ENCODE assay signal across 2 cellular contexts in the genomic region with DNA sequence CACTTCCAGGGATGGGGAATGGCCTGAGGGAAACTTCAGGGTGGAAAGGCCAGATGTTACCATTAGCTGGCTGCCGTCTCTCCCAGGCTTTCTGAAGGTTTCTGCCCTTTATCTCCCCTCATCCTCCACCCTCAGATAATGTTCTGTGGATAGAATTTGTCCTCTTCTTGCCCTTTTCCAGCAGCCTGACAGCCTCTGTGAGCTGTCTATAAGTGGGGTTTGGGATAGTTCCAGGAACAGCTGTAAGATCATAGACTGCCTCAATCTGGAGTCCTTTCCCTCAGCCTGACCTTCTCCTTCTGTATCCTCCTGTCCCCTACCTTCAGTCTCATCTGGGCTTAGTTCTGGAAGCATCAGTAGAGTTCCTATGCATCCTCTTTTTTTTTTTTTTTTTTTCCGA.
TF ChIP-seq lines count a peak whose summit lies in the region.

No MANE protein-coding gene starts in this region.

TF ChIP-seq in WTC11, 78 proteins besides CTCF, POLR2A, EP300 and RAD21:
- no peak for TF ChIP-seq PREB (CRISPR knock-in tag; IDR thresholded peaks at IDR 0.05; ENCODE audit: borderline replicate concordance)
- TF ChIP-seq SMAD3 (CRISPR knock-in tag; IDR thresholded peaks at IDR 0.05; ENCODE audit: borderline replicate concordance): no peak
- TF ChIP-seq NR1H2 (CRISPR knock-in tag; IDR thresholded peaks at IDR 0.05): no peak
- no peak for TF ChIP-seq RELA (CRISPR knock-in tag; IDR thresholded peaks at IDR 0.05; ENCODE audit: borderline replicate concordance)
- TF ChIP-seq ZNF396 (CRISPR knock-in tag; IDR thresholded peaks at IDR 0.05; ENCODE audit: borderline replicate concordance): no peak
- TF ChIP-seq, protein P1, sequence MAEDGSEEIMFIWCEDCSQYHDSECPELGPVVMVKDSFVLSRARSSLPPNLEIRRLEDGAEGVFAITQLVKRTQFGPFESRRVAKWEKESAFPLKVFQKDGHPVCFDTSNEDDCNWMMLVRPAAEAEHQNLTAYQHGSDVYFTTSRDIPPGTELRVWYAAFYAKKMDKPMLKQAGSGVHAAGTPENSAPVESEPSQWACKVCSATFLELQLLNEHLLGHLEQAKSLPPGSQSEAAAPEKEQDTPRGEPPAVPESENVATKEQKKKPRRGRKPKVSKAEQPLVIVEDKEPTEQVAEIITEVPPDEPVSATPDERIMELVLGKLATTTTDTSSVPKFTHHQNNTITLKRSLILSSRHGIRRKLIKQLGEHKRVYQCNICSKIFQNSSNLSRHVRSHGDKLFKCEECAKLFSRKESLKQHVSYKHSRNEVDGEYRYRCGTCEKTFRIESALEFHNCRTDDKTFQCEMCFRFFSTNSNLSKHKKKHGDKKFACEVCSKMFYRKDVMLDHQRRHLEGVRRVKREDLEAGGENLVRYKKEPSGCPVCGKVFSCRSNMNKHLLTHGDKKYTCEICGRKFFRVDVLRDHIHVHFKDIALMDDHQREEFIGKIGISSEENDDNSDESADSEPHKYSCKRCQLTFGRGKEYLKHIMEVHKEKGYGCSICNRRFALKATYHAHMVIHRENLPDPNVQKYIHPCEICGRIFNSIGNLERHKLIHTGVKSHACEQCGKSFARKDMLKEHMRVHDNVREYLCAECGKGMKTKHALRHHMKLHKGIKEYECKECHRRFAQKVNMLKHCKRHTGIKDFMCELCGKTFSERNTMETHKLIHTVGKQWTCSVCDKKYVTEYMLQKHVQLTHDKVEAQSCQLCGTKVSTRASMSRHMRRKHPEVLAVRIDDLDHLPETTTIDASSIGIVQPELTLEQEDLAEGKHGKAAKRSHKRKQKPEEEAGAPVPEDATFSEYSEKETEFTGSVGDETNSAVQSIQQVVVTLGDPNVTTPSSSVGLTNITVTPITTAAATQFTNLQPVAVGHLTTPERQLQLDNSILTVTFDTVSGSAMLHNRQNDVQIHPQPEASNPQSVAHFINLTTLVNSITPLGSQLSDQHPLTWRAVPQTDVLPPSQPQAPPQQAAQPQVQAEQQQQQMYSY (CRISPR knock-in tag; IDR thresholded peaks at IDR 0.05): no peak
- TF ChIP-seq NFYB (CRISPR knock-in tag; conservative IDR thresholded peaks at IDR 0.05; ENCODE audit: low read depth): no peak
TF ChIP-seq in WTC11: peak in this region for 0.

TF ChIP-seq in HepG2, 621 proteins besides CTCF, POLR2A, EP300 and RAD21:
- TF ChIP-seq ZNF644 (CRISPR knock-in tag; IDR thresholded peaks at IDR 0.05; ENCODE audit: low read depth): no peak
- TF ChIP-seq ZNF343 (CRISPR knock-in tag; IDR thresholded peaks at IDR 0.05): no peak
- no peak for TF ChIP-seq ZSCAN30 (CRISPR knock-in tag; IDR thresholded peaks at IDR 0.05)
- no peak for TF ChIP-seq ZNF44 (CRISPR knock-in tag; IDR thresholded peaks at IDR 0.05)
- no peak for TF ChIP-seq TFDP1 (CRISPR knock-in tag; IDR thresholded peaks at IDR 0.05; ENCODE audit: borderline replicate concordance)
- TF ChIP-seq ZNF34 (CRISPR knock-in tag; IDR thresholded peaks at IDR 0.05; ENCODE audit: borderline replicate concordance): no peak
- TF ChIP-seq ETS1 (CRISPR knock-in tag; IDR thresholded peaks at IDR 0.05): no peak
- TF ChIP-seq ZNF574 (CRISPR knock-in tag; IDR thresholded peaks at IDR 0.05): no peak
- TF ChIP-seq SYNCRIP (IDR thresholded peaks at IDR 0.05; ENCODE audit: insufficient read depth, low read depth, low read length): no peak
- no peak for TF ChIP-seq GATA4 (IDR thresholded peaks at IDR 0.05; ENCODE audit: borderline replicate concordance, low read depth)
- TF ChIP-seq THYN1 (CRISPR knock-in tag; IDR thresholded peaks at IDR 0.05; ENCODE audit: borderline replicate concordance, low read depth): no peak
- no peak for TF ChIP-seq ZNF160 (CRISPR knock-in tag; IDR thresholded peaks at IDR 0.05)
- TF ChIP-seq, protein P2, sequence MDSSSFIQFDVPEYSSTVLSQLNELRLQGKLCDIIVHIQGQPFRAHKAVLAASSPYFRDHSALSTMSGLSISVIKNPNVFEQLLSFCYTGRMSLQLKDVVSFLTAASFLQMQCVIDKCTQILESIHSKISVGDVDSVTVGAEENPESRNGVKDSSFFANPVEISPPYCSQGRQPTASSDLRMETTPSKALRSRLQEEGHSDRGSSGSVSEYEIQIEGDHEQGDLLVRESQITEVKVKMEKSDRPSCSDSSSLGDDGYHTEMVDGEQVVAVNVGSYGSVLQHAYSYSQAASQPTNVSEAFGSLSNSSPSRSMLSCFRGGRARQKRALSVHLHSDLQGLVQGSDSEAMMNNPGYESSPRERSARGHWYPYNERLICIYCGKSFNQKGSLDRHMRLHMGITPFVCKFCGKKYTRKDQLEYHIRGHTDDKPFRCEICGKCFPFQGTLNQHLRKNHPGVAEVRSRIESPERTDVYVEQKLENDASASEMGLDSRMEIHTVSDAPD (CRISPR knock-in tag; IDR thresholded peaks at IDR 0.05): no peak
- no peak for TF ChIP-seq ZNF720 (CRISPR knock-in tag; IDR thresholded peaks at IDR 0.05)
- TF ChIP-seq PLRG1 (conservative IDR thresholded peaks at IDR 0.05): no peak
- TF ChIP-seq ZFP36L2 (CRISPR knock-in tag; IDR thresholded peaks at IDR 0.05): no peak
- TF ChIP-seq, protein P3, sequence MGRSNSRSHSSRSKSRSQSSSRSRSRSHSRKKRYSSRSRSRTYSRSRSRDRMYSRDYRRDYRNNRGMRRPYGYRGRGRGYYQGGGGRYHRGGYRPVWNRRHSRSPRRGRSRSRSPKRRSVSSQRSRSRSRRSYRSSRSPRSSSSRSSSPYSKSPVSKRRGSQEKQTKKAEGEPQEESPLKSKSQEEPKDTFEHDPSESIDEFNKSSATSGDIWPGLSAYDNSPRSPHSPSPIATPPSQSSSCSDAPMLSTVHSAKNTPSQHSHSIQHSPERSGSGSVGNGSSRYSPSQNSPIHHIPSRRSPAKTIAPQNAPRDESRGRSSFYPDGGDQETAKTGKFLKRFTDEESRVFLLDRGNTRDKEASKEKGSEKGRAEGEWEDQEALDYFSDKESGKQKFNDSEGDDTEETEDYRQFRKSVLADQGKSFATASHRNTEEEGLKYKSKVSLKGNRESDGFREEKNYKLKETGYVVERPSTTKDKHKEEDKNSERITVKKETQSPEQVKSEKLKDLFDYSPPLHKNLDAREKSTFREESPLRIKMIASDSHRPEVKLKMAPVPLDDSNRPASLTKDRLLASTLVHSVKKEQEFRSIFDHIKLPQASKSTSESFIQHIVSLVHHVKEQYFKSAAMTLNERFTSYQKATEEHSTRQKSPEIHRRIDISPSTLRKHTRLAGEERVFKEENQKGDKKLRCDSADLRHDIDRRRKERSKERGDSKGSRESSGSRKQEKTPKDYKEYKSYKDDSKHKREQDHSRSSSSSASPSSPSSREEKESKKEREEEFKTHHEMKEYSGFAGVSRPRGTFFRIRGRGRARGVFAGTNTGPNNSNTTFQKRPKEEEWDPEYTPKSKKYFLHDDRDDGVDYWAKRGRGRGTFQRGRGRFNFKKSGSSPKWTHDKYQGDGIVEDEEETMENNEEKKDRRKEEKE (IDR thresholded peaks at IDR 0.05): no peak
- no peak for TF ChIP-seq STAG1 (CRISPR knock-in tag; IDR thresholded peaks at IDR 0.05)
- no peak for TF ChIP-seq ZNF850 (CRISPR knock-in tag; conservative IDR thresholded peaks at IDR 0.05)
